8 cellular contexts compared by ENCODE assay signal in genomic region chr6:90294989-90295853, GRCh38. TPM values are rescaled to one million over a fixed set of nuclear protein-coding genes. Genes with fewer than 3 reads are reported as not detected.
DNase-seq lines count a peak whose midpoint lies in the region; TF ChIP-seq lines count a peak whose summit lies in the region.

No MANE protein-coding gene starts in this region.

- H3K27ac ChIP-seq in colonic mucosa, result peak overlapping the region; percentile 50
- H3K27ac ChIP-seq in liver (ENCODE audit: low read depth in 1 of 2, low read length in 2 of 2), result peak overlapping the region; percentile 77 to 81

- H3K36me3 ChIP-seq in GM06990 (ENCODE audit: control insufficient read depth, insufficient read depth, low read length) (no peaks in the 10 kb centered on the region), colonic mucosa (no peaks in the 10 kb centered on the region), liver (ENCODE audit: control insufficient read depth in 4 of 4, insufficient read depth in 3 of 4, low read depth in 1 of 4, low read length in 3 of 4) (no peaks in the 10 kb centered on the region)

- peaks cover 4% of the 10 kb centered on the region for H3K27me3 ChIP-seq in GM06990 (replicated peaks; ENCODE audit: control insufficient read depth, insufficient read depth, low read length)
- peaks cover 34% of the 10 kb centered on the region for H3K27me3 ChIP-seq in colonic mucosa
- no peaks in the 10 kb centered on the region for H3K27me3 ChIP-seq in liver (ENCODE audit: control insufficient read depth in 4 of 4, insufficient read depth in 4 of 4, low read length in 3 of 4)

- peaks cover 51% of the 10 kb centered on the region for H3K4me1 Mint-ChIP-seq in activated CD4-positive, alpha-beta T cell treated with anti-CD3 and anti-CD28 coated beads, Interleukin-2, amount 10 ng/mL, durations not matched to agents 24 days and 14 days

- H3K36me3 Mint-ChIP-seq in activated CD4-positive, alpha-beta T cell treated with anti-CD3 and anti-CD28 coated beads, Interleukin-2, amount 10 ng/mL, durations not matched to agents 24 days and 14 days (ENCODE audit: low read depth), result peaks cover 39% of the 10 kb centered on the region

- WGBS in liver, result under 1% methylated on average over 79 of the region's 79 CpGs

- H3K9ac ChIP-seq in colonic mucosa (ENCODE audit: low read depth in 2 of 2, low read length in 2 of 2) (peak overlapping the region; percentile 46 to 76), liver (ENCODE audit: low read depth in 1 of 2, low read length in 2 of 2) (peak overlapping the region; percentile 75 to 90)

- peak; percentile 46 for DNase-seq in GM06990 (ENCODE audit: extremely low read depth, insufficient read length)
- peak; percentile 21 for DNase-seq in HT1080 (ENCODE audit: low read depth)
- peak; percentile 90 for DNase-seq in activated CD4-positive, alpha-beta T cell treated with anti-CD3 and anti-CD28 coated beads, Interleukin-2, amount 10 ng/mL, durations not matched to agents 24 days and 14 days
- DNase-seq in colonic mucosa, result peak; percentile 28
- DNase-seq in stimulated activated CD4-positive, alpha-beta T cell treated with anti-CD3 and anti-CD28 coated beads, Interleukin-2, amount 100 ng/mL, for 48 hours, result peak; percentile 60 to 64
- no peak for DNase-seq in GDM1 (lab: John Stamatoyannopoulos, UW)
- no peak for DNase-seq in SIG-M5 treated with dmso at 0.1 percent for 504 hours (lab: John Stamatoyannopoulos, UW; ENCODE audit: unreplicated experiment)

- intact Hi-C loops in activated CD4-positive, alpha-beta T cell treated with anti-CD3 and anti-CD28 coated beads, Interleukin-2, amount 10 ng/mL, durations not matched to agents 24 days and 14 days (cut with micrococcal nuclease), result loop anchor here (2.0 to 5.0 kb wide), 2 partner anchors 184 to 292 kb away; partner anchors contain the start of gene MAP3K7
- intact Hi-C loops in colonic mucosa (cut with DNase I), result loop anchor here (10.0 kb wide), 1 partner anchor 180 kb away; no protein-coding TSS in a partner anchor

- TF ChIP-seq CTCF in GM06990 (IDR thresholded peaks at IDR 0.05; ENCODE audit: insufficient read depth, low read length, poor library complexity, severe bottlenecking) (peak; percentile 22), colonic mucosa (IDR thresholded peaks at IDR 0.05) (no peak), liver (IDR thresholded peaks at IDR 0.05; ENCODE audit: low read depth, low read length, missing input control) (no peak)

- H3K4me3 ChIP-seq in GM06990 (replicated peaks; ENCODE audit: low read depth, low read length) (peak overlapping the region; percentile 50), colonic mucosa (peak overlapping the region; percentile 58), liver (ENCODE audit: low read depth in 1 of 3, low read length in 3 of 3) (peak overlapping the region; percentile 83 to 93 (median 88))

- peaks cover 20% of the 10 kb centered on the region for H3K27me3 Mint-ChIP-seq in activated CD4-positive, alpha-beta T cell treated with anti-CD3 and anti-CD28 coated beads, Interleukin-2, amount 10 ng/mL, durations not matched to agents 24 days and 14 days

- H3K9me3 ChIP-seq in colonic mucosa, result no peaks in the 10 kb centered on the region
- no peaks in the 10 kb centered on the region for H3K9me3 ChIP-seq in liver (ENCODE audit: control insufficient read depth in 4 of 4, low read length in 3 of 4)

- peak; percentile 16 to 35 for TF ChIP-seq RAD21 in liver (IDR thresholded peaks at IDR 0.05)

- no peaks in the 10 kb centered on the region for H3K9me3 Mint-ChIP-seq in activated CD4-positive, alpha-beta T cell treated with anti-CD3 and anti-CD28 coated beads, Interleukin-2, amount 10 ng/mL, durations not matched to agents 24 days and 14 days

- peak overlapping the region; percentile 94 for H3K4me3 Mint-ChIP-seq in activated CD4-positive, alpha-beta T cell treated with anti-CD3 and anti-CD28 coated beads, Interleukin-2, amount 10 ng/mL, durations not matched to agents 24 days and 14 days

- H3K4me1 ChIP-seq in colonic mucosa (peaks cover 9% of the 10 kb centered on the region), liver (ENCODE audit: control insufficient read depth in 4 of 4, insufficient read depth in 4 of 4, low read length in 3 of 4) (peaks cover 6 to 51% (median 40%) of the 10 kb centered on the region in 4 donors)

- peak overlapping the region; percentile 95 for H3K27ac Mint-ChIP-seq in activated CD4-positive, alpha-beta T cell treated with anti-CD3 and anti-CD28 coated beads, Interleukin-2, amount 10 ng/mL, durations not matched to agents 24 days and 14 days

TF ChIP-seq in liver, 16 proteins besides CTCF, POLR2A, EP300 and RAD21:
- peak; percentile 14 for TF ChIP-seq YY1 (IDR thresholded peaks at IDR 0.05)
- TF ChIP-seq, protein P1, sequence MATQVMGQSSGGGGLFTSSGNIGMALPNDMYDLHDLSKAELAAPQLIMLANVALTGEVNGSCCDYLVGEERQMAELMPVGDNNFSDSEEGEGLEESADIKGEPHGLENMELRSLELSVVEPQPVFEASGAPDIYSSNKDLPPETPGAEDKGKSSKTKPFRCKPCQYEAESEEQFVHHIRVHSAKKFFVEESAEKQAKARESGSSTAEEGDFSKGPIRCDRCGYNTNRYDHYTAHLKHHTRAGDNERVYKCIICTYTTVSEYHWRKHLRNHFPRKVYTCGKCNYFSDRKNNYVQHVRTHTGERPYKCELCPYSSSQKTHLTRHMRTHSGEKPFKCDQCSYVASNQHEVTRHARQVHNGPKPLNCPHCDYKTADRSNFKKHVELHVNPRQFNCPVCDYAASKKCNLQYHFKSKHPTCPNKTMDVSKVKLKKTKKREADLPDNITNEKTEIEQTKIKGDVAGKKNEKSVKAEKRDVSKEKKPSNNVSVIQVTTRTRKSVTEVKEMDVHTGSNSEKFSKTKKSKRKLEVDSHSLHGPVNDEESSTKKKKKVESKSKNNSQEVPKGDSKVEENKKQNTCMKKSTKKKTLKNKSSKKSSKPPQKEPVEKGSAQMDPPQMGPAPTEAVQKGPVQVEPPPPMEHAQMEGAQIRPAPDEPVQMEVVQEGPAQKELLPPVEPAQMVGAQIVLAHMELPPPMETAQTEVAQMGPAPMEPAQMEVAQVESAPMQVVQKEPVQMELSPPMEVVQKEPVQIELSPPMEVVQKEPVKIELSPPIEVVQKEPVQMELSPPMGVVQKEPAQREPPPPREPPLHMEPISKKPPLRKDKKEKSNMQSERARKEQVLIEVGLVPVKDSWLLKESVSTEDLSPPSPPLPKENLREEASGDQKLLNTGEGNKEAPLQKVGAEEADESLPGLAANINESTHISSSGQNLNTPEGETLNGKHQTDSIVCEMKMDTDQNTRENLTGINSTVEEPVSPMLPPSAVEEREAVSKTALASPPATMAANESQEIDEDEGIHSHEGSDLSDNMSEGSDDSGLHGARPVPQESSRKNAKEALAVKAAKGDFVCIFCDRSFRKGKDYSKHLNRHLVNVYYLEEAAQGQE (IDR thresholded peaks at IDR 0.05), result no peak

RNA-seq across cellular contexts. Expression of gene BACH2, which starts 1.4 kb away (rescaled TPM):
- total RNA-seq in HT1080 (2014; rRNA removed; shearing (Covaris generic)), result 0.30 and 0.87 TPM in 2 replicates
- 0.14 and 0.17 TPM in 2 replicates for polyA plus RNA-seq in HT1080 (2015; cell fraction: cytosol; rRNA removed)
- 0.15 and 0.59 TPM in 2 replicates for polyA plus RNA-seq in HT1080 (2015; cell fraction: nucleus; rRNA removed)
- total RNA-seq in activated CD4-positive, alpha-beta T cell treated with anti-CD3 and anti-CD28 coated beads, Interleukin-2, amount 10 ng/mL, durations not matched to agents 24 days and 14 days, result 69.0 and 69.2 TPM in 2 replicates
- total RNA-seq in colonic mucosa, result 1 to 10 TPM in 1 of 2 donors, under 1 TPM in 1; 0.52 to 1.2 TPM
- 1 to 10 TPM; 1.9 to 3.7 TPM for total RNA-seq in liver
- 1 to 10 TPM; 1.9 to 2.0 TPM for polyA plus RNA-seq in liver

Comparison
In these comparisons a context has a peak if more than half of its experiments do, and no peak if none do; other contexts are left out.
1. DNase-seq: peak in GM06990 (single experiment), HT1080 (single experiment), activated CD4-positive, alpha-beta T cell treated with anti-CD3 and anti-CD28 coated beads, Interleukin-2, amount 10 ng/mL, durations not matched to agents 24 days and 14 days (single experiment), colonic mucosa (single experiment) and stimulated activated CD4-positive, alpha-beta T cell treated with anti-CD3 and anti-CD28 coated beads, Interleukin-2, amount 100 ng/mL, for 48 hours (2 of 2); none in GDM1 (single experiment) and SIG-M5 treated with dmso at 0.1 percent for 504 hours (single experiment).
2. RNA of gene BACH2, which starts 1.4 kb away (total RNA-seq): 69.0 to 69.2 TPM in activated CD4-positive, alpha-beta T cell treated with anti-CD3 and anti-CD28 coated beads, Interleukin-2, amount 10 ng/mL, durations not matched to agents 24 days and 14 days; 1.9 to 3.7 TPM in liver, 0.52 to 1.2 TPM in colonic mucosa and 0.30 to 0.87 TPM in HT1080; every median in the first group is over 10 times any median in the second.
3. Peak in every context shown above with its lines, with median percentiles within 50 percentile points of each other: H3K4me3 ChIP-seq.